8 cellular contexts compared by ENCODE assay signal in the genomic region with DNA sequence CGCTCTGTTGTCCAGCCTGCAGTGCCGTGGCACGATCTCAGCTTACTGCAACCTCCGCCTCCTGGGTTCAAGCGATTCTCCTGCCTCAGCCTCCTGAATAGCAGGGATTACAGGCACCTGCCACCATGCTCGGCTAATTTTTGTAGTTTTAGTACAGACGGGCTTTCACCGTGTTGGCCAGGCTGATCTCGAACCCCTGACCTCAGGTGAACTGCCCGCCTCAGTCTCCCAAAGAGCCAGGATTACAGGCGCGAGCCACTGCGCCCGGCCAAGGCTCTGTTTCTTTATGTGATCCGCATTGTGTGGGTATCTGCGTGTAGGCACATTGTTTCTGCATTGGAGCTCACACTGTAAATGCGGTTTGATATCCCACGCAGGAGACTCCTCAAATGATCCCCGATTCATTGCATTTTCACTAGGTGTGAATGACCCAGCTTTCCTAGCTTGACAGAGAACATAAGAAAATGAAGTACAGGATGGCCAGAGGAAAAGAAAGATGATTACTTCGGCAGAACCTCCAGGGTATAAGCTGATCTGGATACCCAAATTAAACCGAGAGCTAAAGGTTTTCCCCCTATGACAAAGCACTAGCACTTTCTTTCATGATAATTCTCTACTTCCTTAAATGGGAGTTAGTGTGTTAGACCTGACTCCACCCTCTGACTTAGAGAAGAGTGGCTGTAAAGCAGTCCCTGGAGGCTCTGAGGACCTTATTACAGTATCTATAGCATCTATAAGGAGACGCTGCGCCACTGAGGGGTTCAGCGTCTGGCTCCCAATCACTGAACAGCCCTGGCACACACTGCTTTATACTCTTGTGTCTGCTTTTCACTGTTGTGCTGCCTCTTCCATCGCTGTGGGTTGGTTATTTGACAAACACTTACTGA. TPM values are rescaled to one million over a fixed set of nuclear protein-coding genes. Genes with fewer than 3 reads are reported as not detected.
DNase-seq lines count a peak whose midpoint lies in the region; ATAC-seq and TF ChIP-seq lines count a peak whose summit lies in the region.

No MANE protein-coding gene starts in this region.

- CTCF ChIA-PET in CD4-positive, alpha-beta memory T cell (lab: Charles Lee; ENCODE audit: partially characterized antibody): interaction anchor here (0.8 to 4.9 kb wide), 10 partner anchors 8 to 94 kb away, joined by 3 to 45 read pairs (median 7); a partner anchor contains a TSS

- H3K36me3 Mint-ChIP-seq in CD4-positive, alpha-beta memory T cell: peaks cover 8 to 33% of the 10 kb centered on the region in 2 donors

- peaks cover 97% of the 10 kb centered on the region for H3K4me1 ChIP-seq in CD4-positive, alpha-beta memory T cell (ENCODE audit: insufficient read depth, low read length)
- H3K4me1 ChIP-seq in thoracic aorta (ENCODE audit: control insufficient read depth in 1 of 2, low read depth in 2 of 2): peaks cover 10 to 22% of the 10 kb centered on the region in 2 donors

- H3K4me1 Mint-ChIP-seq in CD4-positive, alpha-beta memory T cell: peaks cover 68 to 96% (median 83%) of the 10 kb centered on the region in 4 donors

- POLR2A ChIA-PET in CD4-positive, alpha-beta memory T cell (lab: Charles Lee; ENCODE audit: partially characterized antibody): interaction anchor here (0.6 to 16.3 kb wide), 18 partner anchors 7 to 159 kb away, joined by 3 to 530 read pairs (median 6); a partner anchor contains a TSS

- peaks cover 0 to 4% of the 10 kb centered on the region in 2 donors for H3K9me3 ChIP-seq in CD4-positive, alpha-beta memory T cell (ENCODE audit: control insufficient read depth in 1 of 2, low read length in 2 of 2)
- no peaks in the 10 kb centered on the region for H3K9me3 ChIP-seq in thoracic aorta

- peak; percentile 59 to 68 (median 67) for DNase-seq in CD4-positive, alpha-beta memory T cell
- peak; percentile 27 for DNase-seq in UCSD-AML1 (lab: John Stamatoyannopoulos, UW; ENCODE audit: unreplicated experiment)
- no peak for DNase-seq in left ventricle myocardium superior
- no peak for DNase-seq in thoracic aorta (ENCODE audit: low spot score)
- DNase-seq in DMS79 treated with DMSO at 0.1 percent for 48 hours (lab: John Stamatoyannopoulos, UW): no peak
- DNase-seq in globus pallidus (ENCODE audit: low spot score): no peak

- peak overlapping the region; percentile 94 to 98 (median 95) for H3K27ac Mint-ChIP-seq in CD4-positive, alpha-beta memory T cell

- no peak for TF ChIP-seq CTCF in thoracic aorta (IDR thresholded peaks at IDR 0.05)

- H3K27ac ChIP-seq in CD4-positive, alpha-beta memory T cell (ENCODE audit: low read depth, low read length): peak overlapping the region; percentile 89
- peak overlapping the region; percentile 19 to 40 for H3K27ac ChIP-seq in thoracic aorta

- no peaks in the 10 kb centered on the region for H3K9me3 Mint-ChIP-seq in CD4-positive, alpha-beta memory T cell

- ATAC-seq in GM19324 (IDR thresholded peaks at IDR 0.05; ENCODE audit: low FRiP score, unreplicated experiment) (peak; percentile 65), HG03342 (IDR thresholded peaks at IDR 0.05; ENCODE audit: unreplicated experiment) (peak; percentile 74), left ventricle myocardium superior (peak; percentile 14), thoracic aorta (ENCODE audit: insufficient number of reproducible peaks, low FRiP score, low read depth) (no peak)

- H3K4me3 ChIP-seq in CD4-positive, alpha-beta memory T cell (ENCODE audit: low read length in 2 of 2): peak overlapping the region; percentile 37 to 57
- peak overlapping the region; percentile 24 for H3K4me3 ChIP-seq in thoracic aorta

- peak overlapping the region; percentile 82 to 92 (median 88) for H3K4me3 Mint-ChIP-seq in CD4-positive, alpha-beta memory T cell

- H3K36me3 ChIP-seq in CD4-positive, alpha-beta memory T cell (ENCODE audit: insufficient read depth, low read length): no peaks in the 10 kb centered on the region
- no peaks in the 10 kb centered on the region for H3K36me3 ChIP-seq in thoracic aorta

- no peaks in the 10 kb centered on the region for H3K27me3 Mint-ChIP-seq in CD4-positive, alpha-beta memory T cell

- H3K27me3 ChIP-seq in CD4-positive, alpha-beta memory T cell (ENCODE audit: insufficient read depth, low read length): no peaks in the 10 kb centered on the region
- no peaks in the 10 kb centered on the region for H3K27me3 ChIP-seq in thoracic aorta (replicated peaks; ENCODE audit: insufficient read depth)

- intact Hi-C loops in CD4-positive, alpha-beta memory T cell (cut with micrococcal nuclease): loop anchor here (1.0 to 2.0 kb wide), 3 partner anchors 17 to 86 kb away; no protein-coding TSS in a partner anchor
- intact Hi-C loops in left ventricle myocardium superior (cut with micrococcal nuclease): no loop called here

RNA-seq across cellular contexts. Expression of a gene that starts 17.3 kb away (rescaled TPM):
- 100 to 1,000 TPM; 181 to 186 TPM for total RNA-seq in CD4-positive, alpha-beta memory T cell
- polyA plus RNA-seq in CD4-positive, alpha-beta memory T cell: 100 to 1,000 TPM; 589 to 683 TPM
- total RNA-seq in left ventricle myocardium superior (11.8 TPM), thoracic aorta (10 to 100 TPM; 32.0 to 46.8 TPM)

RNA-seq across cellular contexts. Expression of a gene that starts 47.7 kb away (rescaled TPM):
- total RNA-seq in CD4-positive, alpha-beta memory T cell: 100 to 1,000 TPM; 131 to 149 TPM
- polyA plus RNA-seq in CD4-positive, alpha-beta memory T cell: 10 to 100 TPM; 28.2 to 43.0 TPM
- total RNA-seq in left ventricle myocardium superior (62.5 TPM), thoracic aorta (10 to 100 TPM; 63.9 to 79.7 TPM)

Comparison
In these comparisons a context has a peak if more than half of its experiments do, and no peak if none do; other contexts are left out.
1. DNase-seq: peak in CD4-positive, alpha-beta memory T cell (5 of 5) and UCSD-AML1 (single experiment); none in left ventricle myocardium superior (single experiment), thoracic aorta (single experiment), DMS79 treated with DMSO at 0.1 percent for 48 hours (single experiment) and globus pallidus (single experiment).